15 cellular contexts compared by ENCODE assay signal in the genomic region with DNA sequence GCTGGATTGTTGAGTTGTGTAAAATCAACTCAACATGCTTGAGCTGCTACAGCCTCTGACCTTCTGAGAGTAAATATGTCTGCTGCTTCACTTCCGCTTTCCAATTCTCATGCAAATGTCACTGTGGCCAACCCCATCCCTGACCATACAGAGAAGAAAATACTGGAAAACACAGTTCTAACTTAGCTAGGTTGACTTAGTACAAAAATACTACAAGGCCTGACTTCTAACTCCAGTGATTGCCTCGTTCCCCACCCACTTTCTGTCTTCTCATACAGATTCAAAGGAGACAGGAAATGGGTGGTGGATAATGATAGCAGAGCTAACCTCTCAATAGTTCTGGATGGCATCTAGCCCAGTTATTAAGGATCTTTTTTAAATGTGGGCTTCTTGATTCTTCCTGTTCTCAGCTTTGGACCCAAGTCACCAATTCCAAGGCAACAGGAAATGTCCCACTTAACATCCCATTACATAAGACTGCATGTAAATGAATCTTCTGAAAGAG.
DNase-seq lines count a peak whose midpoint lies in the region; ATAC-seq and TF ChIP-seq lines count a peak whose summit lies in the region.
"Had no signal": no experiment of that assay in that cellular context is flagged by ENCODE, and none has a peak within 500 bp of the region (broad histone marks: within the 10 kb centered on the region; RNA-seq: fewer than 3 reads in every experiment).

No MANE protein-coding gene starts in this region.

- intact Hi-C loops in left ventricle myocardium inferior (cut with micrococcal nuclease) = no loop called here

- peaks cover 8 to 18% (median 13%) of the 10 kb centered on the region in 3 donors for H3K9me3 Mint-ChIP-seq in T-cell
- H3K9me3 Mint-ChIP-seq in stimulated activated naive B cell treated with anti-CD40 and anti-IgM and Interleukin-4, amounts not matched to agents 10 μg/mL and 1 μg/mL and 100 μg/mL, for 72 hours = peaks cover 10 to 11% of the 10 kb centered on the region in 2 donors
- H3K9me3 Mint-ChIP-seq in stimulated activated effector memory CD8-positive, alpha-beta T cell treated with anti-CD3 and anti-CD28 coated beads, Interleukin-12 subunit alpha, Interleukin-12 subunit beta, amount 100 ng/mL, for 72 hours = peaks cover 10% of the 10 kb centered on the region

- CTCF ChIA-PET in T-cell (lab: Charles Lee) = no interaction called here

- H3K36me3 ChIP-seq in left ventricle myocardium inferior (no peaks in the 10 kb centered on the region), right atrium auricular region (no peaks in the 10 kb centered on the region)
- H3K36me3 ChIP-seq: BLaER1 treated with 17β-estradiol and CSF1 and Interleukin-3, amounts not matched to agents 10 nM and 100 nM; MG63; prostate gland; tibial nerve had no signal

- TF ChIP-seq CTCF in left ventricle myocardium inferior (IDR thresholded peaks at IDR 0.05; ENCODE audit: borderline replicate concordance) = no peak
- TF ChIP-seq CTCF in right atrium auricular region (IDR thresholded peaks at IDR 0.05) = no peak

- peak overlapping the region; percentile 90 to 94 for H3K27ac Mint-ChIP-seq in T-cell
- H3K27ac Mint-ChIP-seq in stimulated activated naive B cell treated with anti-CD40 and anti-IgM and Interleukin-4, amounts not matched to agents 10 μg/mL and 1 μg/mL and 100 μg/mL, for 72 hours = peak overlapping the region; percentile 79
- H3K27ac Mint-ChIP-seq in stimulated activated effector memory CD8-positive, alpha-beta T cell treated with anti-CD3 and anti-CD28 coated beads, Interleukin-12 subunit alpha, Interleukin-12 subunit beta, amount 100 ng/mL, for 72 hours = no peak overlapping the region

- no peaks in the 10 kb centered on the region for H3K27me3 Mint-ChIP-seq in T-cell
- H3K27me3 Mint-ChIP-seq in stimulated activated naive B cell treated with anti-CD40 and anti-IgM and Interleukin-4, amounts not matched to agents 10 μg/mL and 1 μg/mL and 100 μg/mL, for 72 hours = no peaks in the 10 kb centered on the region

- peaks cover 12% of the 10 kb centered on the region for H3K36me3 Mint-ChIP-seq in T-cell
- peaks cover 5 to 6% of the 10 kb centered on the region in 2 donors for H3K36me3 Mint-ChIP-seq in stimulated activated naive B cell treated with anti-CD40 and anti-IgM and Interleukin-4, amounts not matched to agents 10 μg/mL and 1 μg/mL and 100 μg/mL, for 72 hours
- H3K36me3 Mint-ChIP-seq in stimulated activated effector memory CD8-positive, alpha-beta T cell treated with anti-CD3 and anti-CD28 coated beads, Interleukin-12 subunit alpha, Interleukin-12 subunit beta, amount 100 ng/mL, for 72 hours = no peaks in the 10 kb centered on the region

- DNase-seq in left ventricle myocardium inferior (no peak), right atrium auricular region (ENCODE audit: low spot score) (no peak), T-cell (peak in 5 of 34 experiments; percentile 2 to 6 (median 2)), NCI-H1436 treated with DMSO at 0.1 percent for 48 hours (lab: John Stamatoyannopoulos, UW) (no peak), H4 (ENCODE audit: low spot score) (no peak)
- DNase-seq in stimulated activated naive B cell treated with anti-CD40 and anti-IgM and Interleukin-4, amounts not matched to agents 10 μg/mL and 1 μg/mL and 100 μg/mL, for 72 hours = no peak
- no peak for DNase-seq in stimulated activated effector memory CD8-positive, alpha-beta T cell treated with anti-CD3 and anti-CD28 coated beads, Interleukin-12 subunit alpha, Interleukin-12 subunit beta, amount 100 ng/mL, for 72 hours (ENCODE audit: low spot score in 2 of 2)
- DNase-seq: amniotic stem cell, MG63, OCI-M1 had no signal

- ATAC-seq in HG02938 (IDR thresholded peaks at IDR 0.05; ENCODE audit: unreplicated experiment) (peak; percentile 87), T-cell (replicated peaks in 1 of 4) (peak; percentile 69 to 78 (median 76))
- peak; percentile 57 to 78 for ATAC-seq in stimulated activated naive B cell treated with anti-CD40 and anti-IgM and Interleukin-4, amounts not matched to agents 10 μg/mL and 1 μg/mL and 100 μg/mL, for 72 hours (replicated peaks)
- no peak for ATAC-seq in stimulated activated effector memory CD8-positive, alpha-beta T cell treated with anti-CD3 and anti-CD28 coated beads, Interleukin-12 subunit alpha, Interleukin-12 subunit beta, amount 100 ng/mL, for 72 hours

- POLR2A ChIA-PET in T-cell (lab: Charles Lee) = interaction anchor here in 1 of 2 donors (0.6 kb wide), 1 partner anchor 1597 kb away, joined by 6 read pairs; no protein-coding TSS in a partner anchor

- peaks cover 20 to 38% (median 23%) of the 10 kb centered on the region in 3 donors for H3K4me1 Mint-ChIP-seq in T-cell
- H3K4me1 Mint-ChIP-seq in stimulated activated naive B cell treated with anti-CD40 and anti-IgM and Interleukin-4, amounts not matched to agents 10 μg/mL and 1 μg/mL and 100 μg/mL, for 72 hours = peaks cover 6 to 8% of the 10 kb centered on the region in 2 donors
- H3K4me1 Mint-ChIP-seq in stimulated activated effector memory CD8-positive, alpha-beta T cell treated with anti-CD3 and anti-CD28 coated beads, Interleukin-12 subunit alpha, Interleukin-12 subunit beta, amount 100 ng/mL, for 72 hours = peaks cover 37% of the 10 kb centered on the region

- peak overlapping the region in 1 of 3 donors; percentile 39 for H3K4me3 Mint-ChIP-seq in T-cell
- H3K4me3 Mint-ChIP-seq in stimulated activated naive B cell treated with anti-CD40 and anti-IgM and Interleukin-4, amounts not matched to agents 10 μg/mL and 1 μg/mL and 100 μg/mL, for 72 hours = no peak overlapping the region
- no peak overlapping the region for H3K4me3 Mint-ChIP-seq in stimulated activated effector memory CD8-positive, alpha-beta T cell treated with anti-CD3 and anti-CD28 coated beads, Interleukin-12 subunit alpha, Interleukin-12 subunit beta, amount 100 ng/mL, for 72 hours

- peak overlapping the region; percentile 60 for H3K27ac ChIP-seq in left ventricle myocardium inferior (replicated peaks)
- no peak overlapping the region for H3K27ac ChIP-seq in right atrium auricular region
- H3K27ac ChIP-seq: BLaER1 treated with 17β-estradiol and CSF1 and Interleukin-3, amounts not matched to agents 10 nM and 100 nM; prostate gland; tibial nerve; VCaP had no signal

- H3K4me3 ChIP-seq in left ventricle myocardium inferior (no peak overlapping the region), right atrium auricular region (no peak overlapping the region)
- H3K4me3 ChIP-seq: BLaER1 treated with 17β-estradiol and CSF1 and Interleukin-3, amounts not matched to agents 10 nM and 100 nM; MG63; prostate gland; tibial nerve had no signal

- H3K4me1 ChIP-seq in left ventricle myocardium inferior (peaks cover 6% of the 10 kb centered on the region), right atrium auricular region (no peaks in the 10 kb centered on the region)
- H3K4me1 ChIP-seq: BLaER1 treated with 17β-estradiol and CSF1 and Interleukin-3, amounts not matched to agents 10 nM and 100 nM; prostate gland; tibial nerve had no signal

- peaks cover 19% of the 10 kb centered on the region for H3K9me3 ChIP-seq in left ventricle myocardium inferior (replicated peaks)
- H3K9me3 ChIP-seq in right atrium auricular region = no peaks in the 10 kb centered on the region
- H3K9me3 ChIP-seq: prostate gland, tibial nerve had no signal

- H3K27me3 ChIP-seq in left ventricle myocardium inferior (ENCODE audit: low read depth) (no peaks in the 10 kb centered on the region), right atrium auricular region (no peaks in the 10 kb centered on the region)
- H3K27me3 ChIP-seq: BLaER1 treated with 17β-estradiol and CSF1 and Interleukin-3, amounts not matched to agents 10 nM and 100 nM; MG63; tibial nerve had no signal
